In genomic region chr5:95439801-95440493, GRCh38 we compare ENCODE assay signal across 1 cellular context.
TF ChIP-seq lines count a peak whose summit lies in the region.

No MANE protein-coding gene starts in this region.

TF ChIP-seq in HepG2, 621 proteins besides CTCF, POLR2A, EP300 and RAD21 (continued from another document):
- no peak for TF ChIP-seq ZNF282 (IDR thresholded peaks at IDR 0.05; ENCODE audit: partially characterized antibody)
- TF ChIP-seq MAFK (conservative IDR thresholded peaks at IDR 0.05 in 1 of 2, IDR thresholded peaks at IDR 0.05 in 1 of 2; ENCODE audit: low read length in 2 of 2) = peak; percentile 95 to 97
- TF ChIP-seq ZNF225 (CRISPR knock-in tag; IDR thresholded peaks at IDR 0.05) = no peak
- TF ChIP-seq ZNF704 (CRISPR knock-in tag; IDR thresholded peaks at IDR 0.05; ENCODE audit: borderline replicate concordance) = no peak
- TF ChIP-seq CHCHD3 (CRISPR knock-in tag; IDR thresholded peaks at IDR 0.05) = no peak
- TF ChIP-seq MAFF (IDR thresholded peaks at IDR 0.05; ENCODE audit: low read depth, low read length) = peak; percentile 95
